In the genomic region with DNA sequence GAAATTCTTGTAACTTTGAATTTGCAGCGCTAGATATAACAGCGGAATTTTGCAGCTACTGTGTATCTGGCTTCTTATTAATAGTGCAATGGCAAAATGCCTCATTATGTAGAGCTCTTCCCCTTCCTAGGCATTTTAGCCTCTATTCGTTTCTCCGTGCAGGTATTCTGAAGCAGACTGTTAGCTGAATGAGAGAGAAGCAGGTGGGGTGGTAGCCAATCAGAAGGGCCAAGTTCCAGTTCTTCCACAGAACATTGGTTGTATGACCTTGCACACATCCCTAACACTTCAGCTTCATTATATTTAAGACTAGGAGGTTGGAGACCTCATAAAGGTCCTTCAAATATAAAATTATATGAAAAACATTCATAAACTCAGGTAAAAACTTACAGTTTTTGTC, we compare ENCODE assay signal across 14 cellular contexts. TPM values are rescaled to one million over a fixed set of nuclear protein-coding genes. Genes with fewer than 3 reads are reported as not detected.
A peak's percentile ranks its signal among the peaks of the same experiment; 100 is the strongest.
DNase-seq lines count a peak whose midpoint lies in the region; ATAC-seq lines count a peak whose summit lies in the region.
"Had no signal": no experiment of that assay in that cellular context is flagged by ENCODE, and none has a peak within 500 bp of the region (broad histone marks: within the 10 kb centered on the region; RNA-seq: fewer than 3 reads in every experiment).

No MANE protein-coding gene starts in this region.

- H3K27me3 Mint-ChIP-seq in IgD-negative memory B cell, result no peaks in the 10 kb centered on the region
- H3K27me3 Mint-ChIP-seq: stimulated activated naive CD8-positive, alpha-beta T cell treated with anti-CD3 and anti-CD28 coated beads, Interleukin-15, amount 100 ng/mL, for 72 hours had no signal

- no peaks in the 10 kb centered on the region for H3K36me3 Mint-ChIP-seq in IgD-negative memory B cell

- DNase-seq in NCI-H748 (lab: John Stamatoyannopoulos, UW; ENCODE audit: unreplicated experiment) (peak; percentile 25), NCI-H748 treated with DMSO at 0.1 percent for 48 hours (lab: John Stamatoyannopoulos, UW) (no peak), cerebellum (ENCODE audit: low spot score) (peak; percentile 37), putamen (ENCODE audit: low spot score) (peak; percentile 18), mucosa of gallbladder (ENCODE audit: low spot score) (no peak)
- DNase-seq: activated naive CD4-positive, alpha-beta T cell treated with anti-CD3 and anti-CD28 coated beads, Interleukin-2, amount 10 ng/mL, durations not matched to agents 7 days and 5 days; Calu3; IMR-90; NCI-H1436 treated with DMSO at 0.1 percent for 48 hours; NCI-H774; stimulated activated naive CD8-positive, alpha-beta T cell treated with anti-CD3 and anti-CD28 coated beads, Interleukin-15, amount 100 ng/mL, for 72 hours had no signal

- peak overlapping the region; percentile 52 to 98 (median 96) for H3K27ac Mint-ChIP-seq in IgD-negative memory B cell

- peak overlapping the region in 3 of 4 donors; percentile 56 to 99 (median 90) for H3K4me3 Mint-ChIP-seq in IgD-negative memory B cell

- H3K4me1 Mint-ChIP-seq in IgD-negative memory B cell, result peaks cover 13 to 29% (median 20%) of the 10 kb centered on the region in 3 donors

- no peak for ATAC-seq in GM18868 (IDR thresholded peaks at IDR 0.05; ENCODE audit: unreplicated experiment)
- no peak for ATAC-seq in GM18861 (IDR thresholded peaks at IDR 0.05; ENCODE audit: unreplicated experiment)

- no peaks in the 10 kb centered on the region for H3K9me3 Mint-ChIP-seq in IgD-negative memory B cell
- H3K9me3 Mint-ChIP-seq: activated naive CD4-positive, alpha-beta T cell treated with anti-CD3 and anti-CD28 coated beads, Interleukin-2, amount 10 ng/mL, durations not matched to agents 7 days and 5 days; stimulated activated naive CD8-positive, alpha-beta T cell treated with anti-CD3 and anti-CD28 coated beads, Interleukin-15, amount 100 ng/mL, for 72 hours had no signal

RNA-seq across cellular contexts. Expression of gene VPS13A, which starts 1.2 kb away (rescaled TPM):
- polyA plus RNA-seq in IgD-negative memory B cell, result 3.9 TPM
- 91.8 TPM for total RNA-seq in cerebellum
- 83.3 TPM for total RNA-seq in mucosa of gallbladder

Comparison
In these comparisons a context has a peak if more than half of its experiments do, and no peak if none do; other contexts are left out.
1. DNase-seq: peak in NCI-H748 (single experiment), cerebellum (single experiment) and putamen (single experiment); none in NCI-H748 treated with DMSO at 0.1 percent for 48 hours (single experiment) and mucosa of gallbladder (single experiment).